8 cellular contexts compared by ENCODE assay signal in the genomic region with DNA sequence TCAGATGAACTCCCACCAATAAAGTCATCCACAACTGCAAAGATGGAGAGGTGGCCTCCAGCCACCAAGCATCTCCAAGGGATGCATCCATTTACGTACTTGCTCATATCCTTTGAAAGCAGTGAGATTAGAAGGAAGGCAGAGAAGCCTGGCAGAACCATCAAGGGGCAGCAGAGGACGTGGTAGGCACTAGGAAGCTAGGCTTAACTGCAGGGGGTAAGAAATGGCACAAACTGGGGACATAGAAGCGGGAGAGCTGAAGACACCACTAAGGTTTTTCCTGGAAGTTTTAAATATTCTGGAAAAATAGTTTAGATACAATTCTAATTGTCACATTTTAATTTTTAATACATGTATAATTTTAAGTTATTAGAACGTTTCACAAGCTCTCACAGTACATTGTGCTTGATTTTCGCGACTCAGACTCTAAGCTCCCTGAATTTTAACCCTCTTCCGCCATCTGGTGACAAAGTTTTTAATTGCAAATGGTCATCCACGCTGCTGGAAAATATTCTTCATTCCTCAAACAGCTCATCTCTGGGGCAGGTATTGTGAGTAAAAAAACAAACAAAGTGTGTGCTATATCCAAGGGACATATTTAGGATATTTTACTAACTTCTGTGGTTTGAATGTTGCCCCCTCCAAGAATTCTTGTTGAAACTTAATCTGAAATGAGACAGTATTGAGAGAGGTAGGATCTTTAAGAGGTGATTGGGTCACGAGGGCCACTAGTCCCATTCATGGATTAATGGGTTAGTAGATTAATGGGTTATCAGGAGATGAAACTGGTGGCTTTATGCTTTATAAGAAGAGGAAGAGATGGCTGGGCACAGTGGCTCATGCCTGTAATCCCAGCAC. TPM values are rescaled to one million over a fixed set of nuclear protein-coding genes. Genes with fewer than 3 reads are reported as not detected.
DNase-seq lines count a peak whose midpoint lies in the region; ATAC-seq, FAIRE-seq and TF ChIP-seq lines count a peak whose summit lies in the region.

No MANE protein-coding gene starts in this region.

- H3K4me3 ChIP-seq in AG04449 (ENCODE audit: low read depth, low read length), result no peak overlapping the region
- H3K4me3 ChIP-seq in bronchial epithelial cell (ENCODE audit: low read depth, low read length), result no peak overlapping the region
- no peak overlapping the region for H3K4me3 ChIP-seq in kidney (ENCODE audit: low read length in 2 of 2)

- H3K9ac ChIP-seq in kidney (ENCODE audit: low read length in 2 of 2), result no peak overlapping the region

- no peaks in the 10 kb centered on the region for H3K36me3 Mint-ChIP-seq in T-cell

- no peaks in the 10 kb centered on the region for H3K9me3 ChIP-seq in kidney (ENCODE audit: control insufficient read depth in 1 of 2, low read length in 2 of 2)

- TF ChIP-seq CTCF in AG04449 (IDR thresholded peaks at IDR 0.05; ENCODE audit: insufficient read depth, low read length, missing control alignments) (peak; percentile 43), GM12873 (IDR thresholded peaks at IDR 0.05; ENCODE audit: insufficient read depth, low read depth, low read length, missing control alignments) (peak; percentile 53), bronchial epithelial cell (IDR thresholded peaks at IDR 0.05; ENCODE audit: insufficient read depth, low read length, severe bottlenecking) (peak; percentile 42), kidney (IDR thresholded peaks at IDR 0.05; ENCODE audit: borderline replicate concordance, extremely low read depth, insufficient read depth) (peak; percentile 63)

- no peak overlapping the region for H3K27ac ChIP-seq in kidney (ENCODE audit: low read depth in 2 of 2, low read length in 2 of 2)

- CTCF ChIA-PET in AG04449 (lab: Yijun Ruan, JAX), result interaction anchor here (0.6 to 6.4 kb wide), 52 partner anchors 9 to 585 kb away, joined by 3 to 102 read pairs (median 5); a partner anchor contains a TSS
- CTCF ChIA-PET in T-cell (lab: Charles Lee), result interaction anchor here (0.5 to 2.1 kb wide), 52 partner anchors 10 to 584 kb away, joined by 3 to 32 read pairs (median 4); a partner anchor contains a TSS

- POLR2A ChIA-PET in AG04449 (lab: Yijun Ruan, JAX), result interaction anchor here (1.1 kb wide), 1 partner anchor 122 kb away, joined by 4 read pairs; no protein-coding TSS in a partner anchor
- POLR2A ChIA-PET in T-cell (lab: Charles Lee), result interaction anchor here (0.6 to 1.0 kb wide), 8 partner anchors 24 to 841 kb away, joined by 3 to 8 read pairs (median 3); no protein-coding TSS in a partner anchor

- no peak for FAIRE-seq in bronchial epithelial cell (lab: Jason Lieb, UNC)
- FAIRE-seq in kidney (lab: Jason Lieb, UNC), result peak; percentile 98

- peaks cover 37 to 45% (median 42%) of the 10 kb centered on the region in 3 donors for H3K4me1 Mint-ChIP-seq in T-cell

- peak overlapping the region in 2 of 3 donors; percentile 83 to 84 for H3K4me3 Mint-ChIP-seq in T-cell

- peaks cover 4 to 13% of the 10 kb centered on the region in 2 donors for H3K4me1 ChIP-seq in kidney (ENCODE audit: control insufficient read depth in 1 of 2, insufficient read depth in 1 of 2, low read depth in 1 of 2, low read length in 2 of 2)

- H3K27me3 Mint-ChIP-seq in T-cell, result no peaks in the 10 kb centered on the region

- ATAC-seq in T-cell (replicated peaks in 1 of 4) (peak; percentile 36 to 66 (median 51)), GM21825 (IDR thresholded peaks at IDR 0.05; ENCODE audit: unreplicated experiment) (no peak)

- no peaks in the 10 kb centered on the region for H3K9me3 Mint-ChIP-seq in T-cell

- intact Hi-C loops in kidney (cut with DNase I), result no loop called here

- no peaks in the 10 kb centered on the region for H3K27me3 ChIP-seq in bronchial epithelial cell (ENCODE audit: control insufficient read depth, insufficient read depth, low read length)

- no peak for DNase-seq in AG04449 (ENCODE audit: low read depth, low spot score)
- peak; percentile 76 for DNase-seq in NCI-H146 (lab: John Stamatoyannopoulos, UW)
- DNase-seq in T-cell, result peak in 25 of 34 experiments; percentile 9 to 69 (median 41)
- DNase-seq in bronchial epithelial cell (ENCODE audit: low read depth), result peak; percentile 78
- DNase-seq in kidney, result no peak
- DNase-seq in stimulated activated CD4-positive, alpha-beta T cell treated with anti-CD3 and anti-CD28 coated beads, TNF-alpha, amount 100 ng/mL, for 4 hours (ENCODE audit: low read depth in 3 of 3), result peak in 2 of 3 experiments; percentile 18 to 43

- no peaks in the 10 kb centered on the region for H3K36me3 ChIP-seq in bronchial epithelial cell (ENCODE audit: control insufficient read depth, insufficient read depth, low read length)
- peaks cover 0 to 6% of the 10 kb centered on the region in 2 donors for H3K36me3 ChIP-seq in kidney (ENCODE audit: control insufficient read depth in 1 of 2, insufficient read depth in 2 of 2, low read length in 2 of 2)

- peak overlapping the region in 1 of 2 donors; percentile 53 for H3K27ac Mint-ChIP-seq in T-cell

RNA-seq across cellular contexts. Expression of a gene that starts 1.6 kb away (rescaled TPM):
- 10 to 100 TPM in 3 of 5 donors, 1 to 10 TPM in 2; 7.7 to 16.0 (median 11.4) TPM for total RNA-seq in T-cell
- 6.0 and 6.6 TPM in 2 replicates for total RNA-seq in bronchial epithelial cell
- total RNA-seq in kidney, result 11.1 TPM
- polyA plus RNA-seq in kidney (ENCODE audit: insufficient read depth, low read depth, low replicate concordance), result 1.3 TPM

RNA-seq across cellular contexts. Expression of a gene that starts 24.4 kb away (rescaled TPM):
- total RNA-seq in T-cell, result 100 to 1,000 TPM; 180 to 264 (median 238) TPM
- total RNA-seq in bronchial epithelial cell, result 506 and 666 TPM in 2 replicates
- 417 TPM for total RNA-seq in kidney
- 1,054 TPM for polyA plus RNA-seq in kidney (ENCODE audit: insufficient read depth, low read depth, low replicate concordance)

RNA-seq across cellular contexts. Expression of a gene that starts 30.5 kb away (rescaled TPM):
- total RNA-seq in T-cell (10 to 100 TPM; 16.3 to 23.2 (median 20.6) TPM), bronchial epithelial cell (12.7 and 18.7 TPM in 2 replicates), kidney (18.6 TPM)
- polyA plus RNA-seq in kidney (ENCODE audit: insufficient read depth, low read depth, low replicate concordance), result 22.2 TPM

Comparison
In these comparisons a context has a peak if more than half of its experiments do, and no peak if none do; other contexts are left out.
1. DNase-seq: peak in NCI-H146 (single experiment), T-cell (25 of 34), bronchial epithelial cell (single experiment) and stimulated activated CD4-positive, alpha-beta T cell treated with anti-CD3 and anti-CD28 coated beads, TNF-alpha, amount 100 ng/mL, for 4 hours (2 of 3); none in AG04449 (single experiment) and kidney (single experiment).
2. Peak in every context shown above with its lines, with median percentiles within 50 percentile points of each other: CTCF ChIP-seq.